1 cellular context compared by ENCODE assay signal in genomic region chr17:81396278-81396721, GRCh38.
TF ChIP-seq lines count a peak whose summit lies in the region.

No MANE protein-coding gene starts in this region.

TF ChIP-seq in H1, 55 proteins besides CTCF, POLR2A, EP300 and RAD21 (continued from another document):
- peak; percentile 22; the same call in 1 of the 2 replicates for TF ChIP-seq TBP (IDR thresholded peaks at IDR 0.05; ENCODE audit: low read depth, low read length)
- TF ChIP-seq KDM5A (IDR thresholded peaks at IDR 0.05; ENCODE audit: low read length), result no peak
- TF ChIP-seq E2F6 (IDR thresholded peaks at IDR 0.05), result peak; percentile 62; the same call in 1 of the 2 replicates
- peak; percentile 59; the same call in 1 of the 2 replicates for TF ChIP-seq BACH1 (IDR thresholded peaks at IDR 0.05; ENCODE audit: low read length)
- no peak for TF ChIP-seq RFX5 (IDR thresholded peaks at IDR 0.05; ENCODE audit: borderline replicate concordance, low read depth, low read length)
- TF ChIP-seq ATF3 (IDR thresholded peaks at IDR 0.05; ENCODE audit: insufficient read depth, low read depth, low read length), result no peak
- no peak for TF ChIP-seq POLR2AphosphoS5 (IDR thresholded peaks at IDR 0.05; ENCODE audit: low read depth, low read length)
- TF ChIP-seq GTF2F1 (IDR thresholded peaks at IDR 0.05; ENCODE audit: borderline replicate concordance, low read depth, low read length), result no peak
- TF ChIP-seq CHD7 (IDR thresholded peaks at IDR 0.05; ENCODE audit: insufficient replicate concordance, low read length), result no peak
